Comparison of ENCODE assay signal across 1 cellular context in the genomic region with DNA sequence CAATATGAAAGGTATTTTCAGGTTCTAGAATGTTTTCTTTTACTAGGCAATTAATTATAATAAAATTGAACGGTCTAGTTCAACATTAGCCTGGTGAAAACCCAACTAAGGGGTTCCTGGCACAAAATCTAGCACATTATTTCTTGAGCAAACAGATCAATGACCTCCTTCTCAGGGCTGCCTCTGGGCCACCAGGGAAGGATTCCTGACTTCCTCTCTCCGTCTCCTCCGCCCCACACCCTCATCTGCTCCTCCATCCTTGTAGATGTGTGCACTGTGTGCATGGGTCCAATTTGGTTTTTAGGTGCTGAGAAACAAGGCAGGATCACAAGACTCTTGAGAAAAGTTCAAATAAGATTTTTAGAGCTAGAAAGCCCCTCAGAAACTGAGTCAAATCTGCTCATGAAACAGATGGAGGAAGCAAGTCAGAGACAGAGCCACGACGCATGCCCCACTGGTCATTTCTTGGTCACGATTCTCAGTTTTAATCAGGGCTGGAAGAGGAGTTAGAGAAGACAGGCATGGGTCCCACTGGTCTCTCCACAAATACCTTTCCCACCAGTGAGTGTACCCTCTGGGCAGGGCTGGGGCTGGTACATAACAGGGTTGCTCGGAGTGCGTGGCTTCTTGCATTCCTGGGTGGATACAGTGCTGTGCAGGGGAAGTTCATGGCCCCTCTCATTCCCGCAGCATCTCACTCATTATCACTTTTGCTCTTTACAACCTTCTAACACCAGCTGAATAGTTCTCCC.
TF ChIP-seq lines count a peak whose summit lies in the region.

No MANE protein-coding gene starts in this region.

TF ChIP-seq in GM12878, 131 proteins besides CTCF, POLR2A, EP300 and RAD21:
- 0 out of 2 replicates have a peak, but pooled peaks have one; percentile 21 for TF ChIP-seq JUNB (IDR thresholded peaks at IDR 0.05)
- TF ChIP-seq, protein P1, sequence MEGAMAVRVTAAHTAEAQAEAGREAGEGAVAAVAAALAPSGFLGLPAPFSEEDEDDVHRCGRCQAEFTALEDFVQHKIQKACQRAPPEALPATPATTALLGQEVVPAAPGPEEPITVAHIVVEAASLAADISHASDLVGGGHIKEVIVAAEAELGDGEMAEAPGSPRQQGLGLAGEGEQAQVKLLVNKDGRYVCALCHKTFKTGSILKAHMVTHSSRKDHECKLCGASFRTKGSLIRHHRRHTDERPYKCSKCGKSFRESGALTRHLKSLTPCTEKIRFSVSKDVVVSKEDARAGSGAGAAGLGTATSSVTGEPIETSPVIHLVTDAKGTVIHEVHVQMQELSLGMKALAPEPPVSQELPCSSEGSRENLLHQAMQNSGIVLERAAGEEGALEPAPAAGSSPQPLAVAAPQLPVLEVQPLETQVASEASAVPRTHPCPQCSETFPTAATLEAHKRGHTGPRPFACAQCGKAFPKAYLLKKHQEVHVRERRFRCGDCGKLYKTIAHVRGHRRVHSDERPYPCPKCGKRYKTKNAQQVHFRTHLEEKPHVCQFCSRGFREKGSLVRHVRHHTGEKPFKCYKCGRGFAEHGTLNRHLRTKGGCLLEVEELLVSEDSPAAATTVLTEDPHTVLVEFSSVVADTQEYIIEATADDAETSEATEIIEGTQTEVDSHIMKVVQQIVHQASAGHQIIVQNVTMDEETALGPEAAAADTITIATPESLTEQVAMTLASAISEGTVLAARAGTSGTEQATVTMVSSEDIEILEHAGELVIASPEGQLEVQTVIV (IDR thresholded peaks at IDR 0.05; ENCODE audit: borderline replicate concordance, partially characterized antibody) = no peak
